Comparison of ENCODE assay signal across 17 cellular contexts in the genomic region with DNA sequence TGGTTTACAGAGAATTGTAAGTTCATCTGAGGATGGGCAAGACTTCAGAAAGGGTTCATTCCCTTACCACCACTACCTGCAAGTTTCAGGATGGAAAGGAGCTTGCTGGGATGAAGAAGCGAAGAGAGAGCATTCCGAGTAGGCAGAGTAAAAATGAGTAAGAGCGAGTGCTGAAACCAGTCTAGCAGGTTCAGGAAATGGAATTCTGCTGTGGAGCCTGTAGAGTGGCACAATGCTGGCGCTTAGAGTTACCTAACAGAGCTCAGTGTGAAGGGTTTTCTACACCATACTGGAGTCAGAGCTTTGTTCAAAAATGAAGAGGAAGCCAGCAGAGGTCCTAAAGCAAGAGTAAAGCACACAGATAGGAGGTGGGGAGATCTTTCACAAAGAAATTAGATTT.
DNase-seq lines count a peak whose midpoint lies in the region; ATAC-seq and TF ChIP-seq lines count a peak whose summit lies in the region.
"Had no signal": no experiment of that assay in that cellular context is flagged by ENCODE, and none has a peak within 500 bp of the region (broad histone marks: within the 10 kb centered on the region; RNA-seq: fewer than 3 reads in every experiment).

No MANE protein-coding gene starts in this region.

- H4K20me1 ChIP-seq in PC-9 (ENCODE audit: insufficient read depth) = no peaks in the 10 kb centered on the region
- H4K20me1 ChIP-seq: BLaER1 treated with 17β-estradiol and CSF1 and Interleukin-3, amounts not matched to agents 10 nM and 100 nM had no signal

- H3K27me3 ChIP-seq in PC-9 (ENCODE audit: insufficient read depth, low read depth) = no peaks in the 10 kb centered on the region
- H3K27me3 ChIP-seq: BLaER1 treated with 17β-estradiol and CSF1 and Interleukin-3, amounts not matched to agents 10 nM and 100 nM; brain microvascular endothelial cell had no signal

- H3K4me1 ChIP-seq in PC-9 (replicated peaks; ENCODE audit: insufficient read depth) = peaks cover 26% of the 10 kb centered on the region
- H3K4me1 ChIP-seq: prostate gland had no signal

- H3K9me2 ChIP-seq in PC-9 (ENCODE audit: insufficient read depth) = no peaks in the 10 kb centered on the region

- H3K36me3 ChIP-seq in PC-9 (ENCODE audit: low read depth) = no peaks in the 10 kb centered on the region
- H3K36me3 ChIP-seq: BLaER1 treated with 17β-estradiol and CSF1 and Interleukin-3, amounts not matched to agents 10 nM and 100 nM; brain microvascular endothelial cell; prostate gland had no signal

- H3K27ac ChIP-seq in PC-9 = peak overlapping the region; percentile 68
- H3K27ac ChIP-seq in coronary artery = no peak overlapping the region
- H3K27ac ChIP-seq: BLaER1 treated with 17β-estradiol and CSF1 and Interleukin-3, amounts not matched to agents 10 nM and 100 nM; prostate gland had no signal

- POLR2A ChIA-PET in PC-9 (lab: Charles Lee; ENCODE audit: unreplicated experiment) = interaction anchor here (0.6 to 0.7 kb wide), 3 partner anchors 19 to 468 kb away, joined by 3 to 4 read pairs (median 3); no protein-coding TSS in a partner anchor

- 0 out of 2 replicates have a peak overlapping the region, but pooled peaks have one; percentile 23 for H2AFZ ChIP-seq in PC-9

- BruUV-seq in PC-9 (replicated peaks; lab: Mats Ljungman, UMichigan) = no TSS peak

- H3K79me2 ChIP-seq in PC-9 (ENCODE audit: low read depth) = no peaks in the 10 kb centered on the region

- H3F3A ChIP-seq in PC-9 (ENCODE audit: insufficient read depth, low read depth) = peaks cover 21% of the 10 kb centered on the region

- DNase-seq in NCI-H345 (lab: John Stamatoyannopoulos, UW) (peak; percentile 8), NCI-H345 treated with DMSO at 0.1 percent for 48 hours (lab: John Stamatoyannopoulos, UW; ENCODE audit: unreplicated experiment) (no peak), PC-9 (peak; percentile 49 to 77), iPS DF 4.7 (ENCODE audit: extremely low read depth, low spot score) (peak; percentile 16), renal cortical epithelial cell (ENCODE audit: low read depth) (peak; percentile 19), cortex of kidney (lab: John Stamatoyannopoulos, UW) (no peak), coronary artery (ENCODE audit: low spot score) (no peak)
- DNase-seq: activated naive CD8-positive, alpha-beta T cell treated with anti-CD3 and anti-CD28 coated beads, Interleukin-2, amount 10 ng/mL, durations not matched to agents 7 days and 5 days; erythroblast; GF-D8; NCI-H1694 treated with DMSO at 0.1 percent for 48 hours; SHP77 treated with DMSO at 0.1 percent for 48 hours; T-helper 2 cell had no signal

- no peak for ATAC-seq in HG03135 (IDR thresholded peaks at IDR 0.05; ENCODE audit: unreplicated experiment)

- intact Hi-C loops in PC-9 (cut with micrococcal nuclease; ENCODE audit: unreplicated experiment) = loop anchor here (1.0 kb wide), 1 partner anchor 25 kb away; no protein-coding TSS in a partner anchor

- CTCF ChIA-PET in PC-9 (lab: Charles Lee) = interaction anchor here (0.5 to 1.3 kb wide), 3 partner anchors 25 to 513 kb away, joined by 3 to 5 read pairs (median 4); no protein-coding TSS in a partner anchor

- H3K4me2 ChIP-seq in PC-9 = peak overlapping the region; percentile 62

- peaks cover 7% of the 10 kb centered on the region; the same call in 1 of the 2 replicates for H3K9me3 ChIP-seq in PC-9 (ENCODE audit: insufficient read depth, low read depth)
- H3K9me3 ChIP-seq: prostate gland had no signal

- H3K4me3 ChIP-seq in PC-9 (peak overlapping the region; percentile 19; the same call in 1 of the 2 replicates), coronary artery (no peak overlapping the region)
- H3K4me3 ChIP-seq: BLaER1 treated with 17β-estradiol and CSF1 and Interleukin-3, amounts not matched to agents 10 nM and 100 nM; prostate gland had no signal

- TF ChIP-seq CTCF in PC-9 (conservative IDR thresholded peaks at IDR 0.05) (no peak), coronary artery (IDR thresholded peaks at IDR 0.05) (no peak)

Comparison
In these comparisons a context has a peak if more than half of its experiments do, and no peak if none do; other contexts are left out.
1. DNase-seq: peak in NCI-H345 (single experiment), PC-9 (2 of 2), iPS DF 4.7 (single experiment) and renal cortical epithelial cell (single experiment); none in NCI-H345 treated with DMSO at 0.1 percent for 48 hours (single experiment), cortex of kidney (single experiment) and coronary artery (single experiment).